Comparison of ENCODE assay signal across 16 cellular contexts in genomic region chr6:167349816-167350215, GRCh38. TPM values are rescaled to one million over a fixed set of nuclear protein-coding genes. Genes with fewer than 3 reads are reported as not detected.
DNase-seq lines count a peak whose midpoint lies in the region; ATAC-seq and TF ChIP-seq lines count a peak whose summit lies in the region.
"Had no signal": no experiment of that assay in that cellular context is flagged by ENCODE, and none has a peak within 500 bp of the region (broad histone marks: within the 10 kb centered on the region; RNA-seq: fewer than 3 reads in every experiment).

No MANE protein-coding gene starts in this region.

- H3K36me3 Mint-ChIP-seq in activated naive CD8-positive, alpha-beta T cell treated with anti-CD3 and anti-CD28 coated beads for 36 hours, result no peaks in the 10 kb centered on the region
- H3K36me3 Mint-ChIP-seq in memory B cell, result peaks cover 3% of the 10 kb centered on the region

- H3K4me1 ChIP-seq in left ventricle myocardium inferior, result peaks cover 22% of the 10 kb centered on the region
- H3K4me1 ChIP-seq in heart right ventricle, result peaks cover 0 to 21% (median 16%) of the 10 kb centered on the region in 9 donors
- peaks cover 9% of the 10 kb centered on the region for H3K4me1 ChIP-seq in upper lobe of right lung
- H3K4me1 ChIP-seq: pancreas had no signal

- H3K4me3 ChIP-seq in left ventricle myocardium inferior, result no peak overlapping the region
- H3K4me3 ChIP-seq in heart right ventricle, result peak overlapping the region in 1 of 10 donors; percentile 48
- H3K4me3 ChIP-seq in upper lobe of right lung, result peak overlapping the region; percentile 52
- H3K4me3 ChIP-seq: K562 had no signal

- peaks cover 20% of the 10 kb centered on the region for H3K4me1 Mint-ChIP-seq in activated naive CD8-positive, alpha-beta T cell treated with anti-CD3 and anti-CD28 coated beads for 36 hours
- H3K4me1 Mint-ChIP-seq in memory B cell, result peaks cover 24% of the 10 kb centered on the region

- 45 to 58% methylated on average over 9 of the region's 9 CpGs for WGBS in heart right ventricle, 2 donors

- DNase-seq in left ventricle myocardium inferior (no peak), heart right ventricle (no peak), memory B cell (ENCODE audit: low spot score in 2 of 2) (no peak), upper lobe of right lung (no peak), NCI-H1105 treated with DMSO at 0.1 percent for 48 hours (lab: John Stamatoyannopoulos, UW) (no peak), Right ventricle myocardium superior (no peak)
- DNase-seq in activated naive CD8-positive, alpha-beta T cell treated with anti-CD3 and anti-CD28 coated beads for 36 hours, result no peak
- DNase-seq: activated CD4-positive, alpha-beta T cell treated with anti-CD3 and anti-CD28 coated beads, Interleukin-2, amount 50 U/mL, for 1 hour; GF-D8; left cardiac atrium; NCI-H2029; pancreas; SK-N-SH had no signal

- TF ChIP-seq CTCF in left ventricle myocardium inferior (IDR thresholded peaks at IDR 0.05; ENCODE audit: borderline replicate concordance) (no peak), heart right ventricle (IDR thresholded peaks at IDR 0.05) (no peak), upper lobe of right lung (IDR thresholded peaks at IDR 0.05) (no peak)

- intact Hi-C loops in left ventricle myocardium inferior (cut with micrococcal nuclease) (no loop called here), heart right ventricle (cut with DNase I) (loop anchor here in 3 of 10 donors (10.0 kb wide), 3 partner anchors 125 to 545 kb away; no protein-coding TSS in a partner anchor), upper lobe of right lung (cut with DNase I) (no loop called here), Right ventricle myocardium superior (cut with DNase I) (no loop called here)

- H3K4me3 Mint-ChIP-seq in activated naive CD8-positive, alpha-beta T cell treated with anti-CD3 and anti-CD28 coated beads for 36 hours, result peak overlapping the region; percentile 83
- H3K4me3 Mint-ChIP-seq in memory B cell, result peak overlapping the region; percentile 86

- peaks cover 62% of the 10 kb centered on the region for H3K27me3 ChIP-seq in left ventricle myocardium inferior (ENCODE audit: low read depth)
- H3K27me3 ChIP-seq in heart right ventricle, result peaks cover 0 to 46% (median 29%) of the 10 kb centered on the region in 7 donors
- no peaks in the 10 kb centered on the region for H3K27me3 ChIP-seq in upper lobe of right lung

- ATAC-seq in heart right ventricle (no peak), memory B cell (ENCODE audit: low read depth) (no peak), upper lobe of right lung (no peak), HG03045 (IDR thresholded peaks at IDR 0.05; ENCODE audit: unreplicated experiment) (no peak), Right ventricle myocardium superior (ENCODE audit: poor library complexity) (no peak)
- ATAC-seq: K562 had no signal

- H3K9me3 Mint-ChIP-seq in activated naive CD8-positive, alpha-beta T cell treated with anti-CD3 and anti-CD28 coated beads for 36 hours, result no peaks in the 10 kb centered on the region
- H3K9me3 Mint-ChIP-seq in memory B cell, result no peaks in the 10 kb centered on the region

- peak overlapping the region; percentile 75 for H3K27ac ChIP-seq in left ventricle myocardium inferior (replicated peaks)
- peak overlapping the region in 3 of 10 donors; percentile 15 to 78 (median 64) for H3K27ac ChIP-seq in heart right ventricle
- H3K27ac ChIP-seq in upper lobe of right lung, result no peak overlapping the region
- H3K27ac ChIP-seq: pancreas had no signal

- H3K9me3 ChIP-seq in left ventricle myocardium inferior (replicated peaks) (peaks cover 14% of the 10 kb centered on the region), heart right ventricle (peaks cover 0 to 17% (median 0%) of the 10 kb centered on the region in 11 donors), upper lobe of right lung (no peaks in the 10 kb centered on the region)
- H3K9me3 ChIP-seq: pancreas, SK-N-SH had no signal

- no peak overlapping the region for H3K27ac Mint-ChIP-seq in activated naive CD8-positive, alpha-beta T cell treated with anti-CD3 and anti-CD28 coated beads for 36 hours
- no peak overlapping the region for H3K27ac Mint-ChIP-seq in memory B cell

- peaks cover 34% of the 10 kb centered on the region for H3K27me3 Mint-ChIP-seq in activated naive CD8-positive, alpha-beta T cell treated with anti-CD3 and anti-CD28 coated beads for 36 hours
- peaks cover 22% of the 10 kb centered on the region for H3K27me3 Mint-ChIP-seq in memory B cell

- H3K36me3 ChIP-seq in left ventricle myocardium inferior (no peaks in the 10 kb centered on the region), heart right ventricle (no peaks in the 10 kb centered on the region), upper lobe of right lung (no peaks in the 10 kb centered on the region)
- H3K36me3 ChIP-seq: pancreas had no signal

RNA-seq across cellular contexts. Expression of gene TTLL2, which starts 24.9 kb away (rescaled TPM):
- total RNA-seq in left ventricle myocardium inferior (not detected), heart right ventricle (not detected), upper lobe of right lung (not detected), Right ventricle myocardium superior (not detected)
- not detected for polyA plus RNA-seq in heart right ventricle
- total RNA-seq in activated naive CD8-positive, alpha-beta T cell treated with anti-CD3 and anti-CD28 coated beads for 36 hours, result not detected
- total RNA-seq: K562, left cardiac atrium, pancreas had no signal
- polyA plus RNA-seq: K562, pancreas, SK-N-SH had no signal

RNA-seq across cellular contexts. Expression of gene UNC93A, which starts 58.7 kb away (rescaled TPM):
- total RNA-seq in left ventricle myocardium inferior, result not detected
- not detected for total RNA-seq in heart right ventricle
- polyA plus RNA-seq in heart right ventricle, result not detected
- total RNA-seq in activated naive CD8-positive, alpha-beta T cell treated with anti-CD3 and anti-CD28 coated beads for 36 hours, result not detected
- not detected for total RNA-seq in upper lobe of right lung
- not detected for total RNA-seq in Right ventricle myocardium superior
- total RNA-seq: frontal cortex, K562, left cardiac atrium, pancreas had no signal
- polyA plus RNA-seq: K562, pancreas, SK-N-SH had no signal
